8 cellular contexts compared by ENCODE assay signal in the genomic region with DNA sequence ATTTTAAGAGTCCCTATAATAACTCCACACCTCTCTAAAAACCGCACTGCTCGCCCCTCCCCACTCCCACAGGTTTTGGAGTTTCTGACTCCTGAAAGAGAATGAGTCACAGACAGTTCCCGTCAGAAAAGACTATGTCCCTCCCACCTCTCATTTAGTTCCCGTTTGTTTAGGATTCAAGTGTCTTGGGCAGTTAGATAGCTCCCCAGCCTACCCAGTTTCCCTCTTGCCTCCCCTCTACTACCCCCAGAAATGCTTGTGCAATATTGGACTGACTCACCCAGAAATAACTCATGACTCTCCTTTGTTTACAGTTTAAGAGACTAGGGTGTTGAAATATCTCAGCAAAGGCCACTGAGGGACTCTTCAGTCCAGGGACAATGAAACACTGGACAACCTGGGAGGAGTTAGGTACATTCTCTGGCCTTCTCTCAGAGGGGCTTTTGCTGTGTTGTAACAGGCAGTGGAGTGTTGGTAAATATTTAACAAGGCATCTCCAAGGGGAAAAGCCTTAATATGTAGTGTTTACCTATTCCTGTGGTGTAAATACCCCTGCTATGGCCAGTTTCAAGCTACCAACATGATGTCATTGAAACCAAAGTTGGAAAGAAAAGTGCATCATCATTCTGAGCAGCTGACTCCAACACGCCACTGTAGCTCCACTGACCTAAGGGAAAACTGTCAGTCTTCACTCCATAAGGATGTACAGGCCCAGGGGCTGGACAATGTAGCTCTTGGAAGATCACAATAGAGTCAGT.
DNase-seq lines count a peak whose midpoint lies in the region; ATAC-seq and TF ChIP-seq lines count a peak whose summit lies in the region.

No MANE protein-coding gene starts in this region.

- no peaks in the 10 kb centered on the region for H3K9me2 ChIP-seq in SK-N-SH
- no peaks in the 10 kb centered on the region for H3K9me2 ChIP-seq in hepatocyte (replicated peaks; ENCODE audit: insufficient read depth)

- DNase-seq in DMS 273 (lab: John Stamatoyannopoulos, UW; ENCODE audit: unreplicated experiment) (peak; percentile 30), DMS 273 treated with DMSO at 0.1 percent for 48 hours (lab: John Stamatoyannopoulos, UW) (no peak), SK-N-SH (no peak), amniotic epithelial cell (ENCODE audit: low read depth) (peak; percentile 100), hepatocyte (ENCODE audit: low spot score) (peak; percentile 92), smooth muscle cell (lab: John Stamatoyannopoulos, UW; ENCODE audit: unreplicated experiment) (peak; percentile 34), NCI-H2171 (lab: John Stamatoyannopoulos, UW) (no peak)

- POLR2A ChIA-PET in SK-N-SH (lab: Yijun Ruan, JAX): no interaction called here

- H3K36me3 ChIP-seq in SK-N-SH (replicated peaks in 1 of 2; ENCODE audit: control insufficient read depth in 1 of 2, insufficient read depth in 2 of 2, low read length in 1 of 2): no peaks in the 10 kb centered on the region
- no peaks in the 10 kb centered on the region for H3K36me3 ChIP-seq in hepatocyte (replicated peaks; ENCODE audit: insufficient read depth, low read depth)
- no peaks in the 10 kb centered on the region for H3K36me3 ChIP-seq in smooth muscle cell (ENCODE audit: low read depth)

- ATAC-seq in HG03457 (IDR thresholded peaks at IDR 0.05; ENCODE audit: unreplicated experiment): peak; percentile 37

- H3K79me2 ChIP-seq in SK-N-SH (ENCODE audit: insufficient read depth) (no peaks in the 10 kb centered on the region), hepatocyte (peaks cover 27% of the 10 kb centered on the region), smooth muscle cell (ENCODE audit: low read depth) (no peaks in the 10 kb centered on the region)

- peak overlapping the region; percentile 42; the same call in 1 of the 2 replicates for H3K9ac ChIP-seq in SK-N-SH
- H3K9ac ChIP-seq in smooth muscle cell (ENCODE audit: low read depth): peak overlapping the region; percentile 85

- WGBS in SK-N-SH (ENCODE audit: low lambda C conversion rate): 25% methylated on average over 5 of the region's 5 CpGs
- WGBS in hepatocyte (ENCODE audit: low lambda C conversion rate, missing lambda C conversion rate): 27% methylated on average over 5 of the region's 5 CpGs
- WGBS in smooth muscle cell (ENCODE audit: low lambda C conversion rate): 5% methylated on average over 5 of the region's 5 CpGs

- no peak for TF ChIP-seq RAD21 in SK-N-SH (IDR thresholded peaks at IDR 0.05; ENCODE audit: low read length)

- CTCF ChIA-PET in SK-N-SH (lab: Yijun Ruan, JAX): interaction anchor here (0.6 to 1.4 kb wide), 3 partner anchors 110 to 1333 kb away, joined by 3 to 4 read pairs (median 3); no protein-coding TSS in a partner anchor

- H3F3A ChIP-seq in SK-N-SH (replicated peaks; ENCODE audit: insufficient read depth): peaks cover 38% of the 10 kb centered on the region
- H3F3A ChIP-seq in smooth muscle cell (ENCODE audit: low read depth): peaks cover 30% of the 10 kb centered on the region

- H3K4me2 ChIP-seq in SK-N-SH (no peak overlapping the region), hepatocyte (no peak overlapping the region), smooth muscle cell (peak overlapping the region; percentile 16)

- H3K9me3 ChIP-seq in SK-N-SH (no peaks in the 10 kb centered on the region), hepatocyte (ENCODE audit: low read depth) (no peaks in the 10 kb centered on the region), smooth muscle cell (replicated peaks; ENCODE audit: low read depth) (no peaks in the 10 kb centered on the region)

- peak overlapping the region; percentile 66; the same call in 1 of the 2 replicates for H2AFZ ChIP-seq in SK-N-SH (ENCODE audit: low read depth)
- H2AFZ ChIP-seq in hepatocyte: no peak overlapping the region
- H2AFZ ChIP-seq in smooth muscle cell (ENCODE audit: low read depth): no peak overlapping the region

- H3K27me3 ChIP-seq in SK-N-SH (ENCODE audit: insufficient read depth) (no peaks in the 10 kb centered on the region), hepatocyte (no peaks in the 10 kb centered on the region), smooth muscle cell (ENCODE audit: low read depth) (no peaks in the 10 kb centered on the region)

- H4K20me1 ChIP-seq in SK-N-SH (ENCODE audit: insufficient read depth) (no peaks in the 10 kb centered on the region), hepatocyte (ENCODE audit: insufficient read depth, poor library complexity, severe bottlenecking) (no peaks in the 10 kb centered on the region), smooth muscle cell (ENCODE audit: low read depth) (no peaks in the 10 kb centered on the region)

- TF ChIP-seq EP300 in SK-N-SH (IDR thresholded peaks at IDR 0.05; ENCODE audit: borderline replicate concordance in 1 of 2, low read depth in 1 of 2, low read length in 1 of 2): peak in 1 of 2 experiments; percentile 20; a peak in 1 of 4 replicates

- H3K4me1 ChIP-seq in SK-N-SH (ENCODE audit: control insufficient read depth in 1 of 2, insufficient read depth in 2 of 2, low read depth in 1 of 2, low read length in 1 of 2): peaks cover 0 to 11% of the 10 kb centered on the region in 2 experiments; a peak in 2 of 4 replicates
- H3K4me1 ChIP-seq in hepatocyte (ENCODE audit: insufficient read depth): peaks cover 19% of the 10 kb centered on the region
- H3K4me1 ChIP-seq in smooth muscle cell (ENCODE audit: low read depth): peaks cover 9% of the 10 kb centered on the region

- TF ChIP-seq CTCF in SK-N-SH (IDR thresholded peaks at IDR 0.05): no peak
- no peak for TF ChIP-seq CTCF in hepatocyte (IDR thresholded peaks at IDR 0.05; ENCODE audit: poor library complexity)
- no peak for TF ChIP-seq CTCF in smooth muscle cell (IDR thresholded peaks at IDR 0.05; ENCODE audit: borderline replicate concordance, insufficient read depth, poor library complexity, severe bottlenecking)

- no peak overlapping the region for H3K4me3 ChIP-seq in SK-N-SH (ENCODE audit: low read depth in 2 of 2, low read length in 1 of 2)
- no peak overlapping the region for H3K4me3 ChIP-seq in hepatocyte
- H3K4me3 ChIP-seq in smooth muscle cell: no peak overlapping the region

- H3K27ac ChIP-seq in SK-N-SH (ENCODE audit: low read depth in 2 of 2, low read length in 1 of 2): peak overlapping the region in 1 of 2 experiments; percentile 87; a peak in 3 of 4 replicates
- H3K27ac ChIP-seq in hepatocyte: peak overlapping the region; percentile 97
- H3K27ac ChIP-seq in smooth muscle cell (ENCODE audit: low read depth): peak overlapping the region; percentile 99

TF ChIP-seq in SK-N-SH, 30 proteins besides CTCF, POLR2A, EP300 and RAD21 (continues in another document):
- TF ChIP-seq RFX5 (IDR thresholded peaks at IDR 0.05; ENCODE audit: low read length): no peak
- no peak for TF ChIP-seq ELF1 (IDR thresholded peaks at IDR 0.05)
- TF ChIP-seq GATA2 (CRISPR knock-in tag; IDR thresholded peaks at IDR 0.05): no peak
- TF ChIP-seq, protein P1, sequence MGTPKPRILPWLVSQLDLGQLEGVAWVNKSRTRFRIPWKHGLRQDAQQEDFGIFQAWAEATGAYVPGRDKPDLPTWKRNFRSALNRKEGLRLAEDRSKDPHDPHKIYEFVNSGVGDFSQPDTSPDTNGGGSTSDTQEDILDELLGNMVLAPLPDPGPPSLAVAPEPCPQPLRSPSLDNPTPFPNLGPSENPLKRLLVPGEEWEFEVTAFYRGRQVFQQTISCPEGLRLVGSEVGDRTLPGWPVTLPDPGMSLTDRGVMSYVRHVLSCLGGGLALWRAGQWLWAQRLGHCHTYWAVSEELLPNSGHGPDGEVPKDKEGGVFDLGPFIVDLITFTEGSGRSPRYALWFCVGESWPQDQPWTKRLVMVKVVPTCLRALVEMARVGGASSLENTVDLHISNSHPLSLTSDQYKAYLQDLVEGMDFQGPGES (IDR thresholded peaks at IDR 0.05; ENCODE audit: low read depth, low read length): no peak
- TF ChIP-seq RCOR1 (IDR thresholded peaks at IDR 0.05; ENCODE audit: low read length): no peak
- TF ChIP-seq TCF12 (IDR thresholded peaks at IDR 0.05): no peak; the same call in 1 of the 2 replicates
- TF ChIP-seq, protein P2, sequence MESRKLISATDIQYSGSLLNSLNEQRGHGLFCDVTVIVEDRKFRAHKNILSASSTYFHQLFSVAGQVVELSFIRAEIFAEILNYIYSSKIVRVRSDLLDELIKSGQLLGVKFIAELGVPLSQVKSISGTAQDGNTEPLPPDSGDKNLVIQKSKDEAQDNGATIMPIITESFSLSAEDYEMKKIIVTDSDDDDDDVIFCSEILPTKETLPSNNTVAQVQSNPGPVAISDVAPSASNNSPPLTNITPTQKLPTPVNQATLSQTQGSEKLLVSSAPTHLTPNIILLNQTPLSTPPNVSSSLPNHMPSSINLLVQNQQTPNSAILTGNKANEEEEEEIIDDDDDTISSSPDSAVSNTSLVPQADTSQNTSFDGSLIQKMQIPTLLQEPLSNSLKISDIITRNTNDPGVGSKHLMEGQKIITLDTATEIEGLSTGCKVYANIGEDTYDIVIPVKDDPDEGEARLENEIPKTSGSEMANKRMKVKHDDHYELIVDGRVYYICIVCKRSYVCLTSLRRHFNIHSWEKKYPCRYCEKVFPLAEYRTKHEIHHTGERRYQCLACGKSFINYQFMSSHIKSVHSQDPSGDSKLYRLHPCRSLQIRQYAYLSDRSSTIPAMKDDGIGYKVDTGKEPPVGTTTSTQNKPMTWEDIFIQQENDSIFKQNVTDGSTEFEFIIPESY (IDR thresholded peaks at IDR 0.05; ENCODE audit: borderline replicate concordance, low read depth): no peak
- peak; percentile 67 for TF ChIP-seq JUND (IDR thresholded peaks at IDR 0.05)
- TF ChIP-seq, protein P3, sequence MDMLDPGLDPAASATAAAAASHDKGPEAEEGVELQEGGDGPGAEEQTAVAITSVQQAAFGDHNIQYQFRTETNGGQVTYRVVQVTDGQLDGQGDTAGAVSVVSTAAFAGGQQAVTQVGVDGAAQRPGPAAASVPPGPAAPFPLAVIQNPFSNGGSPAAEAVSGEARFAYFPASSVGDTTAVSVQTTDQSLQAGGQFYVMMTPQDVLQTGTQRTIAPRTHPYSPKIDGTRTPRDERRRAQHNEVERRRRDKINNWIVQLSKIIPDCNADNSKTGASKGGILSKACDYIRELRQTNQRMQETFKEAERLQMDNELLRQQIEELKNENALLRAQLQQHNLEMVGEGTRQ (IDR thresholded peaks at IDR 0.05; ENCODE audit: borderline replicate concordance, low read depth, low read length): no peak
- peak; percentile 69 for TF ChIP-seq FOSL2 (IDR thresholded peaks at IDR 0.05; ENCODE audit: borderline replicate concordance, low read depth)
- TF ChIP-seq MXI1 (IDR thresholded peaks at IDR 0.05; ENCODE audit: low read depth, low read length): no peak
- TF ChIP-seq, protein P4, sequence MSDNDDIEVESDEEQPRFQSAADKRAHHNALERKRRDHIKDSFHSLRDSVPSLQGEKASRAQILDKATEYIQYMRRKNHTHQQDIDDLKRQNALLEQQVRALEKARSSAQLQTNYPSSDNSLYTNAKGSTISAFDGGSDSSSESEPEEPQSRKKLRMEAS (IDR thresholded peaks at IDR 0.05; ENCODE audit: low read depth): no peak
- no peak for TF ChIP-seq SIN3A (IDR thresholded peaks at IDR 0.05; ENCODE audit: borderline replicate concordance, low read depth, low read length)
- TF ChIP-seq POLR2AphosphoS5 (IDR thresholded peaks at IDR 0.05; ENCODE audit: low read depth, low read length): peak; percentile 33; the same call in 1 of the 2 replicates
- no peak for TF ChIP-seq FOXJ3 (CRISPR knock-in tag; IDR thresholded peaks at IDR 0.05)

Comparison
In these comparisons a context has a peak if more than half of its experiments do, and no peak if none do; other contexts are left out.
1. DNase-seq: peak in DMS 273 (single experiment), amniotic epithelial cell (single experiment), hepatocyte (single experiment) and smooth muscle cell (single experiment); none in DMS 273 treated with DMSO at 0.1 percent for 48 hours (single experiment), SK-N-SH (single experiment) and NCI-H2171 (single experiment).